In genomic region chr5:94903719-94904118, GRCh38 we compare ENCODE assay signal across 28 cellular contexts.
"Had no signal": no experiment of that assay in that cellular context is flagged by ENCODE, and none has a peak within 500 bp of the region (broad histone marks: within the 10 kb centered on the region; RNA-seq: fewer than 3 reads in every experiment).

No MANE protein-coding gene starts in this region.

- ATAC-seq: activated T-cell treated with anti-CD3 and anti-CD28 coated beads, Interleukin-2, amount 50 U/mL, for 72 hours; body of pancreas; left colon; pancreas had no signal

- DNase-seq: activated CD4-positive, alpha-beta T cell treated with anti-CD3 and anti-CD28 coated beads for 4 hours; activated CD4-positive, alpha-beta T cell treated with anti-CD3 and anti-CD28 coated beads, Interleukin-2, amount 50 U/mL, for 4 hours; activated effector memory CD4-positive, alpha-beta T cell treated with Interleukin-2 at 50 U/mL for 16 hours; activated naive CD4-positive, alpha-beta T cell treated with Interleukin-2 at 50 U/mL for 16 hours; activated T-cell treated with anti-CD3 and anti-CD28 coated beads for 4 hours; activated T-cell treated with anti-CD3 and anti-CD28 coated beads, Interleukin-2, amount 50 U/mL, for 72 hours; anterior cingulate cortex; body of pancreas; cerebellar nuclear complex; dorsolateral prefrontal cortex; effector memory CD4-positive, alpha-beta T cell; foreskin fibroblast; head of caudate nucleus; hippocampal formation; kidney; left colon; naive B cell; nucleus accumbens; pancreas; retina; spleen; stimulated activated naive CD4-positive, alpha-beta T cell; T-helper 9 cell had no signal

- H3K36me3 ChIP-seq: pancreas, prostate gland had no signal

- H3K4me1 ChIP-seq: body of pancreas, pancreas, prostate gland, spleen had no signal

- FAIRE-seq: kidney, pancreas, TTC549 had no signal

- H3K4me3 ChIP-seq: body of pancreas, coronary artery, dorsolateral prefrontal cortex, pancreas, prostate gland, spleen, tibial nerve had no signal

- H3K27ac ChIP-seq: body of pancreas, coronary artery, dorsolateral prefrontal cortex, pancreas, prostate gland, spleen, VCaP had no signal

- H3K27me3 ChIP-seq: body of pancreas, dorsolateral prefrontal cortex, pancreas, spleen, tibial nerve had no signal

- H3K9me3 ChIP-seq: body of pancreas, pancreas, prostate gland, spleen, tibial nerve had no signal
